27 cellular contexts compared by ENCODE assay signal in genomic region chr14:104179126-104179525, GRCh38. TPM values are rescaled to one million over a fixed set of nuclear protein-coding genes. Genes with fewer than 3 reads are reported as not detected.
"Had no signal": no experiment of that assay in that cellular context is flagged by ENCODE, and none has a peak within 500 bp of the region (broad histone marks: within the 10 kb centered on the region; RNA-seq: fewer than 3 reads in every experiment).

No MANE protein-coding gene starts in this region.

- H2AFZ ChIP-seq: neural progenitor cell had no signal

- H3K9me3 ChIP-seq: left ventricle myocardium inferior, ovary, right atrium auricular region, right lobe of liver, testis, thyroid gland, transverse colon, upper lobe of left lung, vagina had no signal

- H3K27me3 ChIP-seq: neural progenitor cell, ovary, right atrium auricular region, right lobe of liver, testis, thyroid gland, transverse colon, upper lobe of left lung, vagina had no signal

- H3K4me2 ChIP-seq: neural progenitor cell, smooth muscle cell had no signal

- DNase-seq: islet precursor cell; left ventricle myocardium inferior; mesendoderm; naive B cell; natural killer cell; nephron progenitor cell; ovary; right lobe of liver; stimulated activated CD4-positive, alpha-beta T cell treated with anti-CD3 and anti-CD28 coated beads, Interleukin-1b, Interleukin-23, amount 100 ng/mL, for 48 hours; stimulated activated CD4-positive, alpha-beta T cell treated with anti-CD3 and anti-CD28 coated beads, Interleukin-2, amount 100 ng/mL, for 48 hours; stimulated activated CD4-positive, alpha-beta T cell treated with anti-CD3 and anti-CD28 coated beads, Interleukin-4, amount 100 ng/mL, for 4 hours; stimulated activated CD8-positive, alpha-beta memory T cell treated with anti-CD3 and anti-CD28 coated beads, Interleukin-4, amount 100 ng/mL, for 48 hours; stimulated activated naive CD4-positive, alpha-beta T cell treated with Interleukin-2 at 50 U/mL for 16 hours; stimulated activated naive CD8-positive, alpha-beta T cell treated with anti-CD3 and anti-CD28 coated beads, Interleukin-15, amount 100 ng/mL, for 72 hours; testis; transverse colon had no signal

- H3K36me3 ChIP-seq: neural progenitor cell, ovary, right atrium auricular region, right lobe of liver, thyroid gland, transverse colon had no signal

- H3K4me1 Mint-ChIP-seq: naive B cell; natural killer cell; stimulated activated memory B cell treated with anti-CD40 and anti-IgM and Interleukin-4, amounts not matched to agents 10 μg/mL and 1 μg/mL and 100 μg/mL, for 72 hours; stimulated activated naive CD8-positive, alpha-beta T cell treated with anti-CD3 and anti-CD28 coated beads, Interleukin-15, amount 100 ng/mL, for 72 hours had no signal

- H3K4me1 ChIP-seq: right lobe of liver, testis, transverse colon, upper lobe of left lung had no signal

- H3K27me3 Mint-ChIP-seq: progenitor cell of endocrine pancreas; stimulated activated naive CD8-positive, alpha-beta T cell treated with anti-CD3 and anti-CD28 coated beads, Interleukin-15, amount 100 ng/mL, for 72 hours had no signal

- H3K27ac ChIP-seq: neural progenitor cell, ovary, right atrium auricular region, right lobe of liver, testis, thyroid gland, transverse colon, upper lobe of left lung, vagina had no signal

- H3K9me3 Mint-ChIP-seq: mesothelial cell of epicardium; naive B cell; natural killer cell; nephron progenitor cell; neural progenitor cell; stimulated activated memory B cell treated with anti-CD40 and anti-IgM and Interleukin-4, amounts not matched to agents 10 μg/mL and 1 μg/mL and 100 μg/mL, for 72 hours; stimulated activated naive CD8-positive, alpha-beta T cell treated with anti-CD3 and anti-CD28 coated beads, Interleukin-15, amount 100 ng/mL, for 72 hours had no signal

- H3K36me3 Mint-ChIP-seq: mesothelial cell of epicardium; naive B cell; natural killer cell; neural progenitor cell; stimulated activated memory B cell treated with anti-CD40 and anti-IgM and Interleukin-4, amounts not matched to agents 10 μg/mL and 1 μg/mL and 100 μg/mL, for 72 hours had no signal

- H3K4me3 Mint-ChIP-seq: mesothelial cell of epicardium; naive B cell; natural killer cell; nephron progenitor cell; neural progenitor cell; stimulated activated memory B cell treated with anti-CD40 and anti-IgM and Interleukin-4, amounts not matched to agents 10 μg/mL and 1 μg/mL and 100 μg/mL, for 72 hours; stimulated activated naive CD8-positive, alpha-beta T cell treated with anti-CD3 and anti-CD28 coated beads, Interleukin-15, amount 100 ng/mL, for 72 hours had no signal

- ATAC-seq: natural killer cell; right lobe of liver; stimulated activated memory B cell treated with anti-CD40 and anti-IgM and Interleukin-4, amounts not matched to agents 10 μg/mL and 1 μg/mL and 100 μg/mL, for 72 hours; stimulated activated naive CD8-positive, alpha-beta T cell treated with anti-CD3 and anti-CD28 coated beads, Interleukin-15, amount 100 ng/mL, for 72 hours had no signal

- H3K4me3 ChIP-seq: left ventricle myocardium inferior, lung, neural progenitor cell, ovary, right atrium auricular region, right lobe of liver, smooth muscle cell, testis, thyroid gland, transverse colon, upper lobe of left lung, vagina had no signal

- H3K9ac ChIP-seq: neural progenitor cell had no signal

- H3K27ac Mint-ChIP-seq: mesothelial cell of epicardium; naive B cell; natural killer cell; nephron progenitor cell; neural progenitor cell; progenitor cell of endocrine pancreas; stimulated activated memory B cell treated with anti-CD40 and anti-IgM and Interleukin-4, amounts not matched to agents 10 μg/mL and 1 μg/mL and 100 μg/mL, for 72 hours had no signal

RNA-seq across cellular contexts. Expression of gene KIF26A, which starts 40.7 kb away (rescaled TPM):
- total RNA-seq: mononuclear cell, natural killer cell had no signal
